In the genomic region with DNA sequence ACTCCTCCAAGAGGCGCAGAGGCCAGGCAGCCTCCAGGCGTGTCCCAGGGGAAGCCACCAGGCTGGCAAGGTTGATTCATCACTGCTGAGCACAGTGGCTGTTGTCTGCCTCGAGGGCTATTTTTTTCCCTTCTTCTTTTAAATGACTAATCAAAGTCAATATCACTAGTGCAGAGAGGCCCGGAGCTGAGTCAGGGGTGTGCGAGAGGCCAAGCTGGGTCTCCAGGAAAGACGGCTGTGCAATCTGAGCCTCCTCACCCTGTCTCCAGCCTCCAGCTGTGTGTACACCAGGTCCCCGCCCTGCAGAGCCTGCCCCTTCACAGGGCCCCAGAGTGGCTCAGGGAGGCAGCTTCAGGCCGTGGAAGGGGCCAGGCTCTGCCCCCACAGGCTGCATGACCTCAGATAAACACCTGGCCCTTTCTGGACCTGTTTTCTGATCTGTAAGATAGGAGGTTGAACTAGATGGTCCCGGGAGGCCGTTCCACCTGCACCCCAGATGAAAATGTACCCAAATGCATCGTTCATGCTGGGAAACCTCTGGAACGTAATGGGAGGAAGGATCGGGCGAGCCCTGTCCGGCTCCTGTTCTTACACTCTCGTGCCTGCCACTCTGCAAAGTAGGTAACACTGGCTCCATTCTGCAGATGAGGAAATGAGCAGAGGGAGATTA, we compare ENCODE assay signal across 1 cellular context.
A peak's percentile ranks its signal among the peaks of the same experiment; 100 is the strongest.
TF ChIP-seq lines count a peak whose summit lies in the region.

No MANE protein-coding gene starts in this region.

TF ChIP-seq in HepG2, 621 proteins besides CTCF, POLR2A, EP300 and RAD21 (continued from another document and continues in another):
- TF ChIP-seq ZNF687 (CRISPR knock-in tag; IDR thresholded peaks at IDR 0.05) = peak; percentile 83
- TF ChIP-seq ZNF691 (CRISPR knock-in tag; IDR thresholded peaks at IDR 0.05; ENCODE audit: borderline replicate concordance, low read depth) = no peak
- TF ChIP-seq, protein P1, sequence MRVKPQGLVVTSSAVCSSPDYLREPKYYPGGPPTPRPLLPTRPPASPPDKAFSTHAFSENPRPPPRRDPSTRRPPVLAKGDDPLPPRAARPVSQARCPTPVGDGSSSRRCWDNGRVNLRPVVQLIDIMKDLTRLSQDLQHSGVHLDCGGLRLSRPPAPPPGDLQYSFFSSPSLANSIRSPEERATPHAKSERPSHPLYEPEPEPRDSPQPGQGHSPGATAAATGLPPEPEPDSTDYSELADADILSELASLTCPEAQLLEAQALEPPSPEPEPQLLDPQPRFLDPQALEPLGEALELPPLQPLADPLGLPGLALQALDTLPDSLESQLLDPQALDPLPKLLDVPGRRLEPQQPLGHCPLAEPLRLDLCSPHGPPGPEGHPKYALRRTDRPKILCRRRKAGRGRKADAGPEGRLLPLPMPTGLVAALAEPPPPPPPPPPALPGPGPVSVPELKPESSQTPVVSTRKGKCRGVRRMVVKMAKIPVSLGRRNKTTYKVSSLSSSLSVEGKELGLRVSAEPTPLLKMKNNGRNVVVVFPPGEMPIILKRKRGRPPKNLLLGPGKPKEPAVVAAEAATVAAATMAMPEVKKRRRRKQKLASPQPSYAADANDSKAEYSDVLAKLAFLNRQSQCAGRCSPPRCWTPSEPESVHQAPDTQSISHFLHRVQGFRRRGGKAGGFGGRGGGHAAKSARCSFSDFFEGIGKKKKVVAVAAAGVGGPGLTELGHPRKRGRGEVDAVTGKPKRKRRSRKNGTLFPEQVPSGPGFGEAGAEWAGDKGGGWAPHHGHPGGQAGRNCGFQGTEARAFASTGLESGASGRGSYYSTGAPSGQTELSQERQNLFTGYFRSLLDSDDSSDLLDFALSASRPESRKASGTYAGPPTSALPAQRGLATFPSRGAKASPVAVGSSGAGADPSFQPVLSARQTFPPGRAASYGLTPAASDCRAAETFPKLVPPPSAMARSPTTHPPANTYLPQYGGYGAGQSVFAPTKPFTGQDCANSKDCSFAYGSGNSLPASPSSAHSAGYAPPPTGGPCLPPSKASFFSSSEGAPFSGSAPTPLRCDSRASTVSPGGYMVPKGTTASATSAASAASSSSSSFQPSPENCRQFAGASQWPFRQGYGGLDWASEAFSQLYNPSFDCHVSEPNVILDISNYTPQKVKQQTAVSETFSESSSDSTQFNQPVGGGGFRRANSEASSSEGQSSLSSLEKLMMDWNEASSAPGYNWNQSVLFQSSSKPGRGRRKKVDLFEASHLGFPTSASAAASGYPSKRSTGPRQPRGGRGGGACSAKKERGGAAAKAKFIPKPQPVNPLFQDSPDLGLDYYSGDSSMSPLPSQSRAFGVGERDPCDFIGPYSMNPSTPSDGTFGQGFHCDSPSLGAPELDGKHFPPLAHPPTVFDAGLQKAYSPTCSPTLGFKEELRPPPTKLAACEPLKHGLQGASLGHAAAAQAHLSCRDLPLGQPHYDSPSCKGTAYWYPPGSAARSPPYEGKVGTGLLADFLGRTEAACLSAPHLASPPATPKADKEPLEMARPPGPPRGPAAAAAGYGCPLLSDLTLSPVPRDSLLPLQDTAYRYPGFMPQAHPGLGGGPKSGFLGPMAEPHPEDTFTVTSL (CRISPR knock-in tag; IDR thresholded peaks at IDR 0.05; ENCODE audit: borderline replicate concordance) = no peak
- TF ChIP-seq, protein P2, sequence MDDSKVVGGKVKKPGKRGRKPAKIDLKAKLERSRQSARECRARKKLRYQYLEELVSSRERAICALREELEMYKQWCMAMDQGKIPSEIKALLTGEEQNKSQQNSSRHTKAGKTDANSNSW (CRISPR knock-in tag; IDR thresholded peaks at IDR 0.05; ENCODE audit: borderline replicate concordance) = no peak
- peak; percentile 61; the same call in 1 of the 2 replicates for TF ChIP-seq ZBTB7B (CRISPR knock-in tag; IDR thresholded peaks at IDR 0.05)
- TF ChIP-seq DPF2 (CRISPR knock-in tag; IDR thresholded peaks at IDR 0.05; ENCODE audit: borderline replicate concordance, low read depth) = no peak
- no peak for TF ChIP-seq ZNF543 (CRISPR knock-in tag; IDR thresholded peaks at IDR 0.05)
- TF ChIP-seq THAP11 (CRISPR knock-in tag; IDR thresholded peaks at IDR 0.05) = peak; percentile 69
- no peak for TF ChIP-seq EHMT2 (IDR thresholded peaks at IDR 0.05; ENCODE audit: borderline replicate concordance, low read depth, low read length)
- TF ChIP-seq, protein P3, sequence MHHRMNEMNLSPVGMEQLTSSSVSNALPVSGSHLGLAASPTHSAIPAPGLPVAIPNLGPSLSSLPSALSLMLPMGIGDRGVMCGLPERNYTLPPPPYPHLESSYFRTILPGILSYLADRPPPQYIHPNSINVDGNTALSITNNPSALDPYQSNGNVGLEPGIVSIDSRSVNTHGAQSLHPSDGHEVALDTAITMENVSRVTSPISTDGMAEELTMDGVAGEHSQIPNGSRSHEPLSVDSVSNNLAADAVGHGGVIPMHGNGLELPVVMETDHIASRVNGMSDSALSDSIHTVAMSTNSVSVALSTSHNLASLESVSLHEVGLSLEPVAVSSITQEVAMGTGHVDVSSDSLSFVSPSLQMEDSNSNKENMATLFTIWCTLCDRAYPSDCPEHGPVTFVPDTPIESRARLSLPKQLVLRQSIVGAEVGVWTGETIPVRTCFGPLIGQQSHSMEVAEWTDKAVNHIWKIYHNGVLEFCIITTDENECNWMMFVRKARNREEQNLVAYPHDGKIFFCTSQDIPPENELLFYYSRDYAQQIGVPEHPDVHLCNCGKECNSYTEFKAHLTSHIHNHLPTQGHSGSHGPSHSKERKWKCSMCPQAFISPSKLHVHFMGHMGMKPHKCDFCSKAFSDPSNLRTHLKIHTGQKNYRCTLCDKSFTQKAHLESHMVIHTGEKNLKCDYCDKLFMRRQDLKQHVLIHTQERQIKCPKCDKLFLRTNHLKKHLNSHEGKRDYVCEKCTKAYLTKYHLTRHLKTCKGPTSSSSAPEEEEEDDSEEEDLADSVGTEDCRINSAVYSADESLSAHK (CRISPR knock-in tag; IDR thresholded peaks at IDR 0.05; ENCODE audit: borderline replicate concordance) = no peak
- TF ChIP-seq, protein P4, sequence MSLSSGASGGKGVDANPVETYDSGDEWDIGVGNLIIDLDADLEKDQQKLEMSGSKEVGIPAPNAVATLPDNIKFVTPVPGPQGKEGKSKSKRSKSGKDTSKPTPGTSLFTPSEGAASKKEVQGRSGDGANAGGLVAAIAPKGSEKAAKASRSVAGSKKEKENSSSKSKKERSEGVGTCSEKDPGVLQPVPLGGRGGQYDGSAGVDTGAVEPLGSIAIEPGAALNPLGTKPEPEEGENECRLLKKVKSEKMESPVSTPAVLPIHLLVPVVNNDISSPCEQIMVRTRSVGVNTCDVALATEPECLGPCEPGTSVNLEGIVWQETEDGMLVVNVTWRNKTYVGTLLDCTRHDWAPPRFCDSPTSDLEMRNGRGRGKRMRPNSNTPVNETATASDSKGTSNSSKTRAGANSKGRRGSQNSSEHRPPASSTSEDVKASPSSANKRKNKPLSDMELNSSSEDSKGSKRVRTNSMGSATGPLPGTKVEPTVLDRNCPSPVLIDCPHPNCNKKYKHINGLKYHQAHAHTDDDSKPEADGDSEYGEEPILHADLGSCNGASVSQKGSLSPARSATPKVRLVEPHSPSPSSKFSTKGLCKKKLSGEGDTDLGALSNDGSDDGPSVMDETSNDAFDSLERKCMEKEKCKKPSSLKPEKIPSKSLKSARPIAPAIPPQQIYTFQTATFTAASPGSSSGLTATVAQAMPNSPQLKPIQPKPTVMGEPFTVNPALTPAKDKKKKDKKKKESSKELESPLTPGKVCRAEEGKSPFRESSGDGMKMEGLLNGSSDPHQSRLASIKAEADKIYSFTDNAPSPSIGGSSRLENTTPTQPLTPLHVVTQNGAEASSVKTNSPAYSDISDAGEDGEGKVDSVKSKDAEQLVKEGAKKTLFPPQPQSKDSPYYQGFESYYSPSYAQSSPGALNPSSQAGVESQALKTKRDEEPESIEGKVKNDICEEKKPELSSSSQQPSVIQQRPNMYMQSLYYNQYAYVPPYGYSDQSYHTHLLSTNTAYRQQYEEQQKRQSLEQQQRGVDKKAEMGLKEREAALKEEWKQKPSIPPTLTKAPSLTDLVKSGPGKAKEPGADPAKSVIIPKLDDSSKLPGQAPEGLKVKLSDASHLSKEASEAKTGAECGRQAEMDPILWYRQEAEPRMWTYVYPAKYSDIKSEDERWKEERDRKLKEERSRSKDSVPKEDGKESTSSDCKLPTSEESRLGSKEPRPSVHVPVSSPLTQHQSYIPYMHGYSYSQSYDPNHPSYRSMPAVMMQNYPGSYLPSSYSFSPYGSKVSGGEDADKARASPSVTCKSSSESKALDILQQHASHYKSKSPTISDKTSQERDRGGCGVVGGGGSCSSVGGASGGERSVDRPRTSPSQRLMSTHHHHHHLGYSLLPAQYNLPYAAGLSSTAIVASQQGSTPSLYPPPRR (CRISPR knock-in tag; IDR thresholded peaks at IDR 0.05; ENCODE audit: borderline replicate concordance) = peak; percentile 34; the same call in 1 of the 2 replicates
- TF ChIP-seq ZNF510 (CRISPR knock-in tag; IDR thresholded peaks at IDR 0.05; ENCODE audit: low read depth) = no peak
- 0 out of 2 replicates have a peak, but pooled peaks have one; percentile 60 for TF ChIP-seq ARID3A (IDR thresholded peaks at IDR 0.05; ENCODE audit: low read depth, low read length)
- TF ChIP-seq PLRG1 (conservative IDR thresholded peaks at IDR 0.05) = no peak
- TF ChIP-seq ZNF782 (CRISPR knock-in tag; IDR thresholded peaks at IDR 0.05; ENCODE audit: borderline replicate concordance) = no peak
- peak; percentile 43; the same call in 1 of the 2 replicates for TF ChIP-seq CBX5 (CRISPR knock-in tag; IDR thresholded peaks at IDR 0.05; ENCODE audit: borderline replicate concordance)
- TF ChIP-seq ZNF747 (CRISPR knock-in tag; IDR thresholded peaks at IDR 0.05; ENCODE audit: borderline replicate concordance) = no peak
- TF ChIP-seq ZNF550 (CRISPR knock-in tag; IDR thresholded peaks at IDR 0.05; ENCODE audit: borderline replicate concordance) = no peak
- TF ChIP-seq CBX2 (IDR thresholded peaks at IDR 0.05; ENCODE audit: low read depth, low read length) = no peak
- no peak for TF ChIP-seq CBX2 (CRISPR knock-in tag; IDR thresholded peaks at IDR 0.05; ENCODE audit: low read depth)
- no peak for TF ChIP-seq SRF (IDR thresholded peaks at IDR 0.05; ENCODE audit: low read depth, low read length)
- TF ChIP-seq ZNF121 (CRISPR knock-in tag; IDR thresholded peaks at IDR 0.05) = no peak
- TF ChIP-seq HOXD1 (CRISPR knock-in tag; IDR thresholded peaks at IDR 0.05) = no peak
- no peak for TF ChIP-seq SOX13 (IDR thresholded peaks at IDR 0.05)
- peak in 1 of 2 experiments; percentile 68; a peak in 2 of 4 replicates for TF ChIP-seq SOX13 (CRISPR knock-in tag; conservative IDR thresholded peaks at IDR 0.05 in 1 of 2, IDR thresholded peaks at IDR 0.05 in 1 of 2)
- no peak for TF ChIP-seq ARID2 (CRISPR knock-in tag; IDR thresholded peaks at IDR 0.05; ENCODE audit: borderline replicate concordance)
- TF ChIP-seq RARG (CRISPR knock-in tag; IDR thresholded peaks at IDR 0.05; ENCODE audit: low read depth) = no peak
- peak; percentile 49; the same call in 1 of the 2 replicates for TF ChIP-seq ZNF451 (CRISPR knock-in tag; IDR thresholded peaks at IDR 0.05)
- TF ChIP-seq ZNF256 (CRISPR knock-in tag; conservative IDR thresholded peaks at IDR 0.05) = no peak
- no peak for TF ChIP-seq ZNF432 (CRISPR knock-in tag; IDR thresholded peaks at IDR 0.05; ENCODE audit: borderline replicate concordance)
- no peak for TF ChIP-seq KLF13 (CRISPR knock-in tag; IDR thresholded peaks at IDR 0.05)
- TF ChIP-seq ZFP82 (CRISPR knock-in tag; IDR thresholded peaks at IDR 0.05; ENCODE audit: borderline replicate concordance) = no peak
- TF ChIP-seq ADNP (CRISPR knock-in tag; IDR thresholded peaks at IDR 0.05) = no peak
- peak; percentile 90 for TF ChIP-seq ZMYM3 (CRISPR knock-in tag; IDR thresholded peaks at IDR 0.05)
- TF ChIP-seq KAT2B (IDR thresholded peaks at IDR 0.05; ENCODE audit: borderline replicate concordance, low read depth, low read length) = no peak
